ENCODE assay signal across 12 cellular contexts in genomic region chr2:10170256-10170655, GRCh38. TPM values are rescaled to one million over a fixed set of nuclear protein-coding genes. Genes with fewer than 3 reads are reported as not detected.
A peak's percentile ranks its signal among the peaks of the same experiment; 100 is the strongest.
DNase-seq lines count a peak whose midpoint lies in the region; ATAC-seq and TF ChIP-seq lines count a peak whose summit lies in the region.
"Had no signal": no experiment of that assay in that cellular context is flagged by ENCODE, and none has a peak within 500 bp of the region (broad histone marks: within the 10 kb centered on the region; RNA-seq: fewer than 3 reads in every experiment).

No MANE protein-coding gene starts in this region.

- H3K79me2 ChIP-seq in HCT116 (ENCODE audit: insufficient read depth, low read length) = no peaks in the 10 kb centered on the region

- no peak overlapping the region for H3K4me3 Mint-ChIP-seq in activated CD8-positive, alpha-beta T cell treated with anti-CD3 and anti-CD28 coated beads for 36 hours
- H3K4me3 Mint-ChIP-seq in activated CD4-positive, alpha-beta memory T cell treated with anti-CD3 and anti-CD28 coated beads, Interleukin-2, amount 10 ng/mL, durations not matched to agents 7 days and 5 days = no peak overlapping the region
- H3K4me3 Mint-ChIP-seq: WTC11 had no signal

- TF ChIP-seq CTCF in HCT116 (IDR thresholded peaks at IDR 0.05 in 2 of 3, conservative IDR thresholded peaks at IDR 0.05 in 1 of 3; ENCODE audit: borderline replicate concordance in 1 of 3, insufficient read depth in 1 of 3, low read depth in 2 of 3, low read length in 2 of 3) (no peak), fibroblast of villous mesenchyme (IDR thresholded peaks at IDR 0.05; ENCODE audit: insufficient read depth, low read depth, low read length) (no peak), retinal pigment epithelial cell (conservative IDR thresholded peaks at IDR 0.05; ENCODE audit: low read depth, low read length) (no peak)
- no peak for TF ChIP-seq CTCF in activated CD8-positive, alpha-beta T cell treated with anti-CD3 and anti-CD28 coated beads for 36 hours (IDR thresholded peaks at IDR 0.05)

- no peaks in the 10 kb centered on the region for H3K27me3 Mint-ChIP-seq in activated CD8-positive, alpha-beta T cell treated with anti-CD3 and anti-CD28 coated beads for 36 hours
- H3K27me3 Mint-ChIP-seq in activated CD4-positive, alpha-beta memory T cell treated with anti-CD3 and anti-CD28 coated beads, Interleukin-2, amount 10 ng/mL, durations not matched to agents 7 days and 5 days = no peaks in the 10 kb centered on the region

- intact Hi-C loops in HCT116 (cut with micrococcal nuclease) = no loop called here
- intact Hi-C loops in activated CD8-positive, alpha-beta T cell treated with anti-CD3 and anti-CD28 coated beads for 36 hours (cut with micrococcal nuclease) = no loop called here

- TF ChIP-seq RAD21 in HCT116 (IDR thresholded peaks at IDR 0.05; ENCODE audit: low read depth) = no peak

- no TSS peak for BruUV-seq in HCT116 (replicated peaks; lab: Mats Ljungman, UMichigan)

- ATAC-seq in HCT116 = peak; percentile 32; the same call in 1 of the 2 replicates
- no peak for ATAC-seq in activated CD8-positive, alpha-beta T cell treated with anti-CD3 and anti-CD28 coated beads for 36 hours
- ATAC-seq: WTC11 had no signal

- peaks cover 3% of the 10 kb centered on the region for H3K4me1 Mint-ChIP-seq in activated CD8-positive, alpha-beta T cell treated with anti-CD3 and anti-CD28 coated beads for 36 hours (ENCODE audit: low read depth)
- H3K4me1 Mint-ChIP-seq in activated CD4-positive, alpha-beta memory T cell treated with anti-CD3 and anti-CD28 coated beads, Interleukin-2, amount 10 ng/mL, durations not matched to agents 7 days and 5 days = no peaks in the 10 kb centered on the region

- H3K4me3 ChIP-seq in HCT116 (replicated peaks in 1 of 2; ENCODE audit: low read depth in 1 of 2, low read length in 2 of 2) (no peak overlapping the region), adipocyte (ENCODE audit: low read length) (no peak overlapping the region), fibroblast of villous mesenchyme (ENCODE audit: low read depth, low read length) (no peak overlapping the region), retinal pigment epithelial cell (ENCODE audit: low read length) (no peak overlapping the region)

- no peak overlapping the region for H3K27ac ChIP-seq in HCT116 (ENCODE audit: low read depth, low read length)

- no peak for TF ChIP-seq POLR2A in HCT116 (IDR thresholded peaks at IDR 0.05; ENCODE audit: borderline replicate concordance, extremely low read depth, insufficient read depth, insufficient read length)
- no peak for TF ChIP-seq POLR2A in erythroblast (IDR thresholded peaks at IDR 0.05; ENCODE audit: low read length)

- H3K4me2 ChIP-seq in HCT116 (ENCODE audit: low read length) = peak overlapping the region; percentile 45

- H2AFZ ChIP-seq in HCT116 (ENCODE audit: low read depth, low read length, poor library complexity, severe bottlenecking) = no peak overlapping the region

- CTCF ChIA-PET in HCT116 (lab: Charles Lee) = interaction anchor here (1.3 to 1.7 kb wide), 2 partner anchors 73 to 97 kb away, joined by 3 read pairs; no protein-coding TSS in a partner anchor
- CTCF ChIA-PET in activated CD8-positive, alpha-beta T cell treated with anti-CD3 and anti-CD28 coated beads for 36 hours (lab: Charles Lee) = interaction anchor here (1.1 to 1.2 kb wide), 2 partner anchors 9 to 30 kb away, joined by 3 read pairs; no protein-coding TSS in a partner anchor
- CTCF ChIA-PET in activated CD4-positive, alpha-beta memory T cell treated with anti-CD3 and anti-CD28 coated beads, Interleukin-2, amount 10 ng/mL, durations not matched to agents 7 days and 5 days (lab: Charles Lee) = interaction anchor here (1.0 kb wide), 1 partner anchor 265 kb away, joined by 4 read pairs; no protein-coding TSS in a partner anchor

- H3K27me3 ChIP-seq in HCT116 (ENCODE audit: insufficient read depth, low read length) (no peaks in the 10 kb centered on the region), adipocyte (replicated peaks; ENCODE audit: control insufficient read depth, insufficient read depth, low read length) (no peaks in the 10 kb centered on the region)

- H3K36me3 ChIP-seq in HCT116 (ENCODE audit: control insufficient read depth in 1 of 2, insufficient read depth in 2 of 2, low read length in 2 of 2) (no peaks in the 10 kb centered on the region), adipocyte (ENCODE audit: control insufficient read depth, insufficient read depth, low read length, severe bottlenecking) (no peaks in the 10 kb centered on the region)

- no peaks in the 10 kb centered on the region for H4K20me1 ChIP-seq in HCT116 (ENCODE audit: insufficient read depth)

- H3K9ac ChIP-seq in HCT116 (ENCODE audit: low read length) = no peak overlapping the region
- no peak overlapping the region for H3K9ac ChIP-seq in adipocyte (ENCODE audit: low read length)

- RAD21 ChIA-PET in HCT116 (lab: Charles Lee; ENCODE audit: low non-redundant PET in 1 of 2, low total read pairs in 2 of 2, uncharacterized antibody in 2 of 2, unreplicated experiment in 2 of 2) = no interaction called here

- H3K4me1 ChIP-seq in HCT116 (ENCODE audit: control insufficient read depth in 1 of 2, insufficient read depth in 2 of 2, low read length in 2 of 2) (peaks cover 16 to 27% of the 10 kb centered on the region in 2 experiments), adipocyte (ENCODE audit: control insufficient read depth, insufficient read depth, low read length) (no peaks in the 10 kb centered on the region)

- H3K27ac Mint-ChIP-seq in activated CD8-positive, alpha-beta T cell treated with anti-CD3 and anti-CD28 coated beads for 36 hours = no peak overlapping the region
- no peak overlapping the region for H3K27ac Mint-ChIP-seq in activated CD4-positive, alpha-beta memory T cell treated with anti-CD3 and anti-CD28 coated beads, Interleukin-2, amount 10 ng/mL, durations not matched to agents 7 days and 5 days
- H3K27ac Mint-ChIP-seq: WTC11 had no signal

- POLR2A ChIA-PET in HCT116 (lab: Charles Lee) = interaction anchor here (1.4 kb wide), 1 partner anchor 278 kb away, joined by 3 read pairs; the partner anchor contains the start of gene ODC1
- POLR2A ChIA-PET in activated CD8-positive, alpha-beta T cell treated with anti-CD3 and anti-CD28 coated beads for 36 hours (lab: Charles Lee) = interaction anchor here (1.0 kb wide), 1 partner anchor 11 kb away, joined by 3 read pairs; no protein-coding TSS in a partner anchor
- POLR2A ChIA-PET in activated CD4-positive, alpha-beta memory T cell treated with anti-CD3 and anti-CD28 coated beads, Interleukin-2, amount 10 ng/mL, durations not matched to agents 7 days and 5 days (lab: Charles Lee) = interaction anchor here (1.3 kb wide), 1 partner anchor 9 kb away, joined by 3 read pairs; no protein-coding TSS in a partner anchor

- H3K9me3 ChIP-seq in HCT116 (ENCODE audit: control insufficient read depth in 1 of 2, insufficient read depth in 1 of 2, low read depth in 1 of 2, low read length in 2 of 2) = no peaks in the 10 kb centered on the region
- H3K9me3 ChIP-seq in adipocyte (ENCODE audit: control insufficient read depth, low read length) = no peaks in the 10 kb centered on the region

- H3K9me3 Mint-ChIP-seq in activated CD8-positive, alpha-beta T cell treated with anti-CD3 and anti-CD28 coated beads for 36 hours = no peaks in the 10 kb centered on the region
- no peaks in the 10 kb centered on the region for H3K9me3 Mint-ChIP-seq in activated CD4-positive, alpha-beta memory T cell treated with anti-CD3 and anti-CD28 coated beads, Interleukin-2, amount 10 ng/mL, durations not matched to agents 7 days and 5 days
- H3K9me3 Mint-ChIP-seq: WTC11 had no signal

- H3K9me2 ChIP-seq in HCT116 (ENCODE audit: insufficient read depth) = no peaks in the 10 kb centered on the region

- no peak for DNase-seq in HCT116 (ENCODE audit: low read depth, low spot score)
- DNase-seq in adipocyte (ENCODE audit: low read depth) = peak; percentile 42
- peak; percentile 34 for DNase-seq in fibroblast of villous mesenchyme (ENCODE audit: low read depth)
- DNase-seq in retinal pigment epithelial cell (ENCODE audit: low read depth) = peak; percentile 17
- DNase-seq in erythroblast (lab: John Stamatoyannopoulos, UW) = no peak
- DNase-seq in activated CD8-positive, alpha-beta T cell treated with anti-CD3 and anti-CD28 coated beads for 36 hours = no peak
- DNase-seq in NCI-H1105 treated with DMSO at 0.1 percent for 48 hours (lab: John Stamatoyannopoulos, UW) = no peak
- DNase-seq in activated CD4-positive, alpha-beta memory T cell treated with anti-CD3 and anti-CD28 coated beads, Interleukin-2, amount 10 ng/mL, durations not matched to agents 7 days and 5 days = no peak
- DNase-seq: activated CD8-positive, alpha-beta memory T cell treated with anti-CD3 and anti-CD28 coated beads, Interleukin-2, amount 50 U/mL, for 48 hours; NCI-H2081; NCI-H82 had no signal

- no peaks in the 10 kb centered on the region for H3K36me3 Mint-ChIP-seq in activated CD8-positive, alpha-beta T cell treated with anti-CD3 and anti-CD28 coated beads for 36 hours (ENCODE audit: low read depth)
- H3K36me3 Mint-ChIP-seq in activated CD4-positive, alpha-beta memory T cell treated with anti-CD3 and anti-CD28 coated beads, Interleukin-2, amount 10 ng/mL, durations not matched to agents 7 days and 5 days (ENCODE audit: low read depth) = peaks cover 39% of the 10 kb centered on the region
- H3K36me3 Mint-ChIP-seq: WTC11 had no signal

TF ChIP-seq in HCT116, 20 proteins besides CTCF, POLR2A, EP300 and RAD21:
- TF ChIP-seq SP1 (IDR thresholded peaks at IDR 0.05; ENCODE audit: low read depth) (peak; percentile 40), FOSL1 (IDR thresholded peaks at IDR 0.05; ENCODE audit: low read depth) (peak; percentile 33; the same call in 1 of the 2 replicates), EGR1 (IDR thresholded peaks at IDR 0.05; ENCODE audit: low read depth) (0 out of 2 replicates have a peak, but pooled peaks have one; percentile 29)
- TF ChIP-seq, protein P1, sequence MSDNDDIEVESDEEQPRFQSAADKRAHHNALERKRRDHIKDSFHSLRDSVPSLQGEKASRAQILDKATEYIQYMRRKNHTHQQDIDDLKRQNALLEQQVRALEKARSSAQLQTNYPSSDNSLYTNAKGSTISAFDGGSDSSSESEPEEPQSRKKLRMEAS (IDR thresholded peaks at IDR 0.05) = no peak

RNA-seq across cellular contexts. Expression of gene RRM2, which starts 47.7 kb away (rescaled TPM):
- 330 TPM for total RNA-seq in HCT116 (2021; ENCODE audit: unreplicated experiment)
- 205 and 236 TPM in 2 replicates for polyA plus RNA-seq in HCT116 (2012)
- total RNA-seq in fibroblast of villous mesenchyme = 45.8 and 58.6 TPM in 2 replicates
- 100 to 1,000 TPM; 368 to 396 TPM for total RNA-seq in activated CD8-positive, alpha-beta T cell treated with anti-CD3 and anti-CD28 coated beads for 36 hours
- 100 to 1,000 TPM; 546 to 570 TPM for total RNA-seq in activated CD4-positive, alpha-beta memory T cell treated with anti-CD3 and anti-CD28 coated beads, Interleukin-2, amount 10 ng/mL, durations not matched to agents 7 days and 5 days

Comparison
In these comparisons a context has a peak if more than half of its experiments do, and no peak if none do; other contexts are left out.
1. DNase-seq: peak in adipocyte (single experiment), fibroblast of villous mesenchyme (single experiment) and retinal pigment epithelial cell (single experiment); none in HCT116 (single experiment), erythroblast (0 of 2), activated CD8-positive, alpha-beta T cell treated with anti-CD3 and anti-CD28 coated beads for 36 hours (single experiment), NCI-H1105 treated with DMSO at 0.1 percent for 48 hours (single experiment) and activated CD4-positive, alpha-beta memory T cell treated with anti-CD3 and anti-CD28 coated beads, Interleukin-2, amount 10 ng/mL, durations not matched to agents 7 days and 5 days (single experiment).